23 cellular contexts compared by ENCODE assay signal in genomic region chr10:22740180-22740579, GRCh38. TPM values are rescaled to one million over a fixed set of nuclear protein-coding genes. Genes with fewer than 3 reads are reported as not detected.
DNase-seq lines count a peak whose midpoint lies in the region; ATAC-seq and TF ChIP-seq lines count a peak whose summit lies in the region.
"Had no signal": no experiment of that assay in that cellular context is flagged by ENCODE, and none has a peak within 500 bp of the region (broad histone marks: within the 10 kb centered on the region; RNA-seq: fewer than 3 reads in every experiment).

No MANE protein-coding gene starts in this region.

- DNase-seq in Daoy (ENCODE audit: low read depth) (peak; percentile 12), IMR-90 (peak; percentile 35), astrocyte of the hippocampus (ENCODE audit: low read depth, low spot score) (peak; percentile 36), glomerular visceral epithelial cell (ENCODE audit: extremely low spot score) (peak; percentile 25), tibial nerve (ENCODE audit: low spot score in 2 of 2) (no peak)
- no peak for DNase-seq in activated CD4-positive, alpha-beta T cell treated with anti-CD3 and anti-CD28 coated beads for 36 hours
- DNase-seq in activated T-cell treated with anti-CD3 and anti-CD28 coated beads, Interleukin-2, amount 50 U/mL, for 4 hours, result no peak
- DNase-seq: activated CD8-positive, alpha-beta T cell treated with anti-CD3 and anti-CD28 coated beads for 36 hours; activated naive CD4-positive, alpha-beta T cell; DMS 273 treated with DMSO at 0.1 percent for 48 hours; esophagus squamous epithelium; KG1; lower lobe of right lung; NCI-H1048; NCI-H2081 treated with DMSO at 0.1 percent for 48 hours; NCI-H510A; right cardiac atrium; stimulated activated CD4-positive, alpha-beta T cell treated with anti-CD3 and anti-CD28 coated beads, Interleukin-15, amount 100 ng/mL, for 24 hours; uterus had no signal

- no peak overlapping the region for H3K4me3 ChIP-seq in IMR-90 (ENCODE audit: insufficient read depth, low read depth, low read length)
- no peak overlapping the region for H3K4me3 ChIP-seq in tibial nerve
- H3K4me3 ChIP-seq: esophagus squamous epithelium, GM23338, lower lobe of right lung, uterus had no signal

- WGBS in IMR-90 (ENCODE audit: extremely low coverage in 2 of 2, insufficient read length in 1 of 2), 2 experiments, result 100% methylated on average over 1 of the region's 2 CpGs; no CpG with 5 or more reads in 1 of the 2 experiments
- WGBS in tibial nerve, 2 donors, result 86 to 93% methylated on average over 2 of the region's 2 CpGs

- dilution Hi-C loops in IMR-90 (cut with HindIII; ENCODE audit: low sequenced_read_pairs, unreplicated experiment), result no loop called here

- no peaks in the 10 kb centered on the region for H3K79me1 ChIP-seq in IMR-90 (ENCODE audit: low read depth in 1 of 2, low read length in 2 of 2)

- no peak overlapping the region for H2BK120ac ChIP-seq in IMR-90 (ENCODE audit: low read depth, low read length)

- H3K4ac ChIP-seq in IMR-90 (ENCODE audit: low read depth, low read length), result no peak overlapping the region

- H3K9me3 Mint-ChIP-seq in activated CD4-positive, alpha-beta T cell treated with anti-CD3 and anti-CD28 coated beads for 36 hours (ENCODE audit: low read depth), result peaks cover 2% of the 10 kb centered on the region
- H3K9me3 Mint-ChIP-seq in activated T-cell treated with anti-CD3 and anti-CD28 coated beads, Interleukin-2, amount 50 U/mL, for 4 hours, result peaks cover 6% of the 10 kb centered on the region
- H3K9me3 Mint-ChIP-seq: activated CD8-positive, alpha-beta T cell treated with anti-CD3 and anti-CD28 coated beads for 36 hours; GM23338 had no signal

- no peak for TF ChIP-seq CTCF in IMR-90 (conservative IDR thresholded peaks at IDR 0.05; ENCODE audit: low read depth, low read length)
- TF ChIP-seq CTCF in tibial nerve (IDR thresholded peaks at IDR 0.05), result no peak

- no peak overlapping the region for H3K23ac ChIP-seq in IMR-90 (ENCODE audit: low read depth, low read length)

- TF ChIP-seq EP300 in tibial nerve (IDR thresholded peaks at IDR 0.05), result no peak

- no peak overlapping the region for H2BK5ac ChIP-seq in IMR-90 (ENCODE audit: low read depth, low read length, poor library complexity, severe bottlenecking)

- no peak overlapping the region for H2BK15ac ChIP-seq in IMR-90 (ENCODE audit: low read depth, low read length)

- H3K9me3 ChIP-seq in IMR-90 (ENCODE audit: control insufficient read depth, insufficient read depth, low read length) (0 out of 2 replicates have a peak, but pooled peaks cover 2% of the 10 kb centered on the region), tibial nerve (no peaks in the 10 kb centered on the region)
- H3K9me3 ChIP-seq: esophagus squamous epithelium, lower lobe of right lung, uterus had no signal

- H3K18ac ChIP-seq in IMR-90 (ENCODE audit: low read depth, low read length), result no peak overlapping the region

- H3K4me1 Mint-ChIP-seq in activated CD4-positive, alpha-beta T cell treated with anti-CD3 and anti-CD28 coated beads for 36 hours, result no peaks in the 10 kb centered on the region
- peaks cover 4% of the 10 kb centered on the region for H3K4me1 Mint-ChIP-seq in activated T-cell treated with anti-CD3 and anti-CD28 coated beads, Interleukin-2, amount 50 U/mL, for 4 hours (ENCODE audit: low read depth)
- H3K4me1 Mint-ChIP-seq: GM23338 had no signal

- no peak overlapping the region for H3K27ac Mint-ChIP-seq in activated CD4-positive, alpha-beta T cell treated with anti-CD3 and anti-CD28 coated beads for 36 hours
- H3K27ac Mint-ChIP-seq: activated CD8-positive, alpha-beta T cell treated with anti-CD3 and anti-CD28 coated beads for 36 hours; GM23338 had no signal

- no peak overlapping the region for H4K8ac ChIP-seq in IMR-90 (ENCODE audit: low read depth in 2 of 2, low read length in 2 of 2)

- TF ChIP-seq RAD21 in IMR-90 (IDR thresholded peaks at IDR 0.05; ENCODE audit: low read length), result no peak

- no peak overlapping the region for H3K14ac ChIP-seq in IMR-90 (replicated peaks; ENCODE audit: low read depth, low read length)

- H3K36me3 ChIP-seq in IMR-90 (ENCODE audit: control insufficient read depth, insufficient read depth, low read length) (no peaks in the 10 kb centered on the region), tibial nerve (no peaks in the 10 kb centered on the region)
- H3K36me3 ChIP-seq: esophagus squamous epithelium, lower lobe of right lung, uterus had no signal

- no peak overlapping the region for H3K4me2 ChIP-seq in IMR-90 (ENCODE audit: low read depth, low read length)
- H3K4me2 ChIP-seq: GM23338 had no signal

- no peak overlapping the region for H2AK9ac ChIP-seq in IMR-90 (replicated peaks; ENCODE audit: low read depth, low read length, poor library complexity)

- H2BK20ac ChIP-seq in IMR-90 (ENCODE audit: low read depth, low read length), result 0 out of 2 replicates have a peak overlapping the region, but pooled peaks have one; percentile 24

- TF ChIP-seq POLR2A in IMR-90 (IDR thresholded peaks at IDR 0.05; ENCODE audit: low read depth, low read length) (no peak), tibial nerve (IDR thresholded peaks at IDR 0.05) (no peak)

- H3K36me3 Mint-ChIP-seq in activated CD4-positive, alpha-beta T cell treated with anti-CD3 and anti-CD28 coated beads for 36 hours (ENCODE audit: low read depth), result no peaks in the 10 kb centered on the region
- H3K36me3 Mint-ChIP-seq in activated T-cell treated with anti-CD3 and anti-CD28 coated beads, Interleukin-2, amount 50 U/mL, for 4 hours (ENCODE audit: insufficient read depth), result no peaks in the 10 kb centered on the region

- H3K27me3 Mint-ChIP-seq in activated CD4-positive, alpha-beta T cell treated with anti-CD3 and anti-CD28 coated beads for 36 hours, result no peaks in the 10 kb centered on the region
- no peaks in the 10 kb centered on the region for H3K27me3 Mint-ChIP-seq in activated T-cell treated with anti-CD3 and anti-CD28 coated beads, Interleukin-2, amount 50 U/mL, for 4 hours (ENCODE audit: low read depth)
- H3K27me3 Mint-ChIP-seq: activated CD8-positive, alpha-beta T cell treated with anti-CD3 and anti-CD28 coated beads for 36 hours had no signal

- ATAC-seq in IMR-90 (ENCODE audit: low read depth) (no peak), GM19035 (IDR thresholded peaks at IDR 0.05; ENCODE audit: unreplicated experiment) (no peak)
- no peak for ATAC-seq in activated CD4-positive, alpha-beta T cell treated with anti-CD3 and anti-CD28 coated beads for 36 hours
- ATAC-seq in activated T-cell treated with anti-CD3 and anti-CD28 coated beads, Interleukin-2, amount 50 U/mL, for 4 hours, result no peak
- ATAC-seq: activated CD8-positive, alpha-beta T cell treated with anti-CD3 and anti-CD28 coated beads for 36 hours; GM23338; lower lobe of right lung; right cardiac atrium; SK-N-SH treated with all-trans-retinoic acid at 6 μM for 48 hours had no signal

- no TSS peak for BruUV-seq in IMR-90 (replicated peaks; lab: Mats Ljungman, UMichigan)

- H3K9ac ChIP-seq in IMR-90 (ENCODE audit: low read depth, low read length), result no peak overlapping the region

- H3K27ac ChIP-seq in IMR-90 (ENCODE audit: insufficient read depth, low read length), result no peak overlapping the region
- H3K27ac ChIP-seq in tibial nerve, result no peak overlapping the region
- H3K27ac ChIP-seq: esophagus squamous epithelium, lower lobe of right lung, RWPE1, uterus had no signal

- H2AK5ac ChIP-seq in IMR-90 (ENCODE audit: low read depth, low read length), result 0 out of 2 replicates have a peak overlapping the region, but pooled peaks have one; percentile 16

- in situ Hi-C loops in IMR-90 (cut with MboI; ENCODE audit: low sequenced_read_pairs), result no loop called here

- CTCF ChIA-PET in IMR-90 (lab: Yijun Ruan, JAX), result no interaction called here
- CTCF ChIA-PET in activated CD4-positive, alpha-beta T cell treated with anti-CD3 and anti-CD28 coated beads for 36 hours (lab: Charles Lee), result interaction anchor here (0.9 kb wide), 1 partner anchor 155 kb away, joined by 5 read pairs; no protein-coding TSS in a partner anchor

- intact Hi-C loops in IMR-90 (cut with micrococcal nuclease), result no loop called here
- intact Hi-C loops in activated CD4-positive, alpha-beta T cell treated with anti-CD3 and anti-CD28 coated beads for 36 hours (cut with DNase I, micrococcal nuclease), result no loop called here

- POLR2A ChIA-PET in IMR-90 (lab: Charles Lee; ENCODE audit: unreplicated experiment), result no interaction called here
- POLR2A ChIA-PET in activated CD4-positive, alpha-beta T cell treated with anti-CD3 and anti-CD28 coated beads for 36 hours (lab: Charles Lee), result interaction anchor here (0.7 kb wide), 1 partner anchor 245 kb away, joined by 4 read pairs; no protein-coding TSS in a partner anchor

- no peaks in the 10 kb centered on the region for H4K20me1 ChIP-seq in IMR-90 (ENCODE audit: insufficient read depth, low read length)

- no peak overlapping the region for H4K91ac ChIP-seq in IMR-90 (ENCODE audit: insufficient read depth, low read depth, low read length)

- peak overlapping the region; percentile 32 for H2AFZ ChIP-seq in IMR-90 (replicated peaks; ENCODE audit: low read length, poor library complexity)
- H2AFZ ChIP-seq: GM23338 had no signal

- H3K9me1 ChIP-seq in IMR-90 (ENCODE audit: insufficient read depth, low read length), result no peaks in the 10 kb centered on the region

- H3K4me1 ChIP-seq in IMR-90 (ENCODE audit: control insufficient read depth, insufficient read depth, low read length), result no peaks in the 10 kb centered on the region; the same call in 1 of the 2 replicates
- H3K4me1 ChIP-seq in tibial nerve, result no peaks in the 10 kb centered on the region
- H3K4me1 ChIP-seq: uterus had no signal

- no peak overlapping the region for H3K56ac ChIP-seq in IMR-90 (ENCODE audit: extremely low read depth, insufficient read depth, low read length)

- H3K4me3 Mint-ChIP-seq in activated CD4-positive, alpha-beta T cell treated with anti-CD3 and anti-CD28 coated beads for 36 hours, result no peak overlapping the region
- no peak overlapping the region for H3K4me3 Mint-ChIP-seq in activated T-cell treated with anti-CD3 and anti-CD28 coated beads, Interleukin-2, amount 50 U/mL, for 4 hours
- H3K4me3 Mint-ChIP-seq: activated CD8-positive, alpha-beta T cell treated with anti-CD3 and anti-CD28 coated beads for 36 hours; GM23338 had no signal

- H3K27me3 ChIP-seq in IMR-90 (ENCODE audit: control insufficient read depth, insufficient read depth, low read length) (no peaks in the 10 kb centered on the region), tibial nerve (no peaks in the 10 kb centered on the region)
- H3K27me3 ChIP-seq: esophagus squamous epithelium, uterus had no signal

- no peak overlapping the region for H4K5ac ChIP-seq in IMR-90 (ENCODE audit: low read depth, low read length)

TF ChIP-seq in IMR-90, 13 proteins besides CTCF, POLR2A, EP300 and RAD21 (continues in another document):
- no peak for TF ChIP-seq FOS (IDR thresholded peaks at IDR 0.05; ENCODE audit: low read depth, low read length)

RNA-seq across cellular contexts. Expression of gene PIP4K2A, which starts 25.8 kb away (rescaled TPM):
- total RNA-seq in Daoy (2014; rRNA removed; shearing (Covaris generic)), result 28.1 and 55.7 TPM in 2 replicates
- total RNA-seq in IMR-90 (2012; rRNA removed) (18.1 and 21.9 TPM in 2 replicates), tibial nerve (10 to 100 TPM; 29.3 to 52.4 (median 34.5) TPM)
- 8.8 and 9.8 TPM in 2 replicates for polyA plus RNA-seq in IMR-90 (2012; rRNA removed)
- polyA plus RNA-seq in IMR-90 (2012; cell fraction: cytosol; rRNA removed), result 2.7 and 3.9 TPM in 2 replicates
- polyA plus RNA-seq in IMR-90 (2012; cell fraction: nucleus; rRNA removed; ENCODE audit: low replicate concordance), result 1.3 and 7.1 TPM in 2 replicates
- 100 to 1,000 TPM; 105 to 108 TPM for total RNA-seq in activated CD4-positive, alpha-beta T cell treated with anti-CD3 and anti-CD28 coated beads for 36 hours
- 10 to 100 TPM; 64.3 to 79.2 (median 78.1) TPM for total RNA-seq in activated T-cell treated with anti-CD3 and anti-CD28 coated beads, Interleukin-2, amount 50 U/mL, for 4 hours

Comparison
In these comparisons a context has a peak if more than half of its experiments do, and no peak if none do; other contexts are left out.
1. DNase-seq: peak in Daoy (single experiment), IMR-90 (single experiment), astrocyte of the hippocampus (single experiment) and glomerular visceral epithelial cell (single experiment); none in tibial nerve (0 of 2), activated CD4-positive, alpha-beta T cell treated with anti-CD3 and anti-CD28 coated beads for 36 hours (single experiment) and activated T-cell treated with anti-CD3 and anti-CD28 coated beads, Interleukin-2, amount 50 U/mL, for 4 hours (single experiment).